18 cellular contexts compared by ENCODE assay signal in genomic region chr5:59955241-59955640, GRCh38.
A peak's percentile ranks its signal among the peaks of the same experiment; 100 is the strongest.
DNase-seq lines count a peak whose midpoint lies in the region; ATAC-seq and TF ChIP-seq lines count a peak whose summit lies in the region.
"Had no signal": no experiment of that assay in that cellular context is flagged by ENCODE, and none has a peak within 500 bp of the region (broad histone marks: within the 10 kb centered on the region; RNA-seq: fewer than 3 reads in every experiment).

No MANE protein-coding gene starts in this region.

- no peak overlapping the region for H3K14ac ChIP-seq in trophoblast cell (ENCODE audit: low read length)

- H2AK5ac ChIP-seq in trophoblast cell (ENCODE audit: low read length) = peak overlapping the region; percentile 37

- no peak overlapping the region for H3K4me3 ChIP-seq in GM23338
- H3K4me3 ChIP-seq in trophoblast cell (ENCODE audit: low read depth, low read length) = no peak overlapping the region
- H3K4me3 ChIP-seq in aorta (ENCODE audit: low read length in 2 of 2) = no peak overlapping the region
- no peak overlapping the region for H3K4me3 ChIP-seq in lower leg skin (ENCODE audit: low read depth, poor library complexity, severe bottlenecking)
- H3K4me3 ChIP-seq: A549, BLaER1 had no signal

- H4K8ac ChIP-seq in trophoblast cell (ENCODE audit: low read depth, low read length) = no peak overlapping the region

- H2BK5ac ChIP-seq in trophoblast cell (ENCODE audit: low read depth, low read length, poor library complexity) = no peak overlapping the region

- H3K4me3 Mint-ChIP-seq in GM23338 = no peak overlapping the region
- H3K4me3 Mint-ChIP-seq in activated CD4-positive, alpha-beta memory T cell treated with anti-CD3 and anti-CD28 coated beads for 36 hours = no peak overlapping the region
- H3K4me3 Mint-ChIP-seq: CD14-positive monocyte; CD4-positive, alpha-beta memory T cell had no signal

- H3K27ac ChIP-seq in GM23338 (ENCODE audit: low read depth) (no peak overlapping the region), trophoblast cell (ENCODE audit: low read depth, low read length) (no peak overlapping the region), aorta (ENCODE audit: low read depth in 1 of 2, low read length in 2 of 2) (no peak overlapping the region)
- H3K27ac ChIP-seq: A549, BLaER1, HL-60 had no signal

- H3F3A ChIP-seq in GM23338 (replicated peaks; ENCODE audit: low read depth) = no peaks in the 10 kb centered on the region

- POLR2A ChIA-PET in activated CD4-positive, alpha-beta memory T cell treated with anti-CD3 and anti-CD28 coated beads for 36 hours (lab: Charles Lee) = no interaction called here

- no peaks in the 10 kb centered on the region for H3K36me3 Mint-ChIP-seq in GM23338 (ENCODE audit: low read depth)
- no peaks in the 10 kb centered on the region for H3K36me3 Mint-ChIP-seq in activated CD4-positive, alpha-beta memory T cell treated with anti-CD3 and anti-CD28 coated beads for 36 hours
- H3K36me3 Mint-ChIP-seq: CD4-positive, alpha-beta memory T cell had no signal

- no CpG with 5 or more reads among the region's 2 CpGs for WGBS in trophoblast cell (ENCODE audit: extremely low coverage, insufficient coverage, insufficient read length)
- WGBS in aorta, 2 donors = 17 to 31% methylated on average over 2 of the region's 2 CpGs
- 38 to 46% methylated on average over 2 of the region's 2 CpGs for WGBS in lower leg skin, 2 donors

- H3K9me3 ChIP-seq in trophoblast cell (ENCODE audit: insufficient read depth, low read depth, low read length) (no peaks in the 10 kb centered on the region), aorta (ENCODE audit: control insufficient read depth, low read length) (no peaks in the 10 kb centered on the region)
- H3K9me3 ChIP-seq: A549, BLaER1 had no signal

- H2BK12ac ChIP-seq in trophoblast cell (ENCODE audit: low read length) = no peak overlapping the region

- no peaks in the 10 kb centered on the region; the same call in 1 of the 2 replicates for H3K9me2 ChIP-seq in GM23338 (ENCODE audit: insufficient read depth)

- no peak overlapping the region for H3K9ac ChIP-seq in trophoblast cell (ENCODE audit: low read length)
- H3K9ac ChIP-seq: BLaER1 had no signal

- peaks cover 7% of the 10 kb centered on the region; the same call in 2 of the 3 replicates for H3K4me1 Mint-ChIP-seq in GM23338
- H3K4me1 Mint-ChIP-seq in activated CD4-positive, alpha-beta memory T cell treated with anti-CD3 and anti-CD28 coated beads for 36 hours (ENCODE audit: low read depth) = no peaks in the 10 kb centered on the region
- H3K4me1 Mint-ChIP-seq: CD14-positive monocyte; CD4-positive, alpha-beta memory T cell had no signal

- H4K20me1 ChIP-seq in GM23338 (replicated peaks; ENCODE audit: insufficient read depth) = no peaks in the 10 kb centered on the region
- H4K20me1 ChIP-seq: BLaER1 had no signal

- H3K9me3 Mint-ChIP-seq in GM23338 = no peaks in the 10 kb centered on the region
- H3K9me3 Mint-ChIP-seq in activated CD4-positive, alpha-beta memory T cell treated with anti-CD3 and anti-CD28 coated beads for 36 hours = peaks cover 3% of the 10 kb centered on the region

- H2BK120ac ChIP-seq in trophoblast cell (ENCODE audit: insufficient read depth, low read length, poor library complexity) = no peak overlapping the region

- DNase-seq in GM23338 (ENCODE audit: low spot score) (no peak), inferior parietal cortex (ENCODE audit: extremely low spot score) (peak; percentile 27), trophoblast cell (no peak), aorta (no peak), lower leg skin (ENCODE audit: low spot score in 2 of 2) (no peak)
- no peak for DNase-seq in activated CD4-positive, alpha-beta memory T cell treated with anti-CD3 and anti-CD28 coated beads for 36 hours
- no peak for DNase-seq in stimulated activated CD8-positive, alpha-beta memory T cell treated with anti-CD3 and anti-CD28 coated beads, Interleukin-4, amount 100 ng/mL, for 48 hours
- DNase-seq: AML-193; Calu3; CD4-positive, alpha-beta memory T cell; DMS53; DND-41; EL; HCEC 1CT had no signal

- TF ChIP-seq POLR2A in lower leg skin (IDR thresholded peaks at IDR 0.05) = no peak

- no peak overlapping the region for H3K18ac ChIP-seq in trophoblast cell (ENCODE audit: low read length)

- H3K4me2 ChIP-seq in GM23338 (no peak overlapping the region), trophoblast cell (ENCODE audit: low read length) (no peak overlapping the region)
- H3K4me2 ChIP-seq: A549, BLaER1 had no signal

- intact Hi-C loops in aorta (cut with DNase I) = no loop called here
- intact Hi-C loops in lower leg skin (cut with DNase I; ENCODE audit: low total_unique reads) = no loop called here
- intact Hi-C loops in activated CD4-positive, alpha-beta memory T cell treated with anti-CD3 and anti-CD28 coated beads for 36 hours (cut with micrococcal nuclease) = no loop called here

- H3K27me3 ChIP-seq in GM23338 (ENCODE audit: insufficient read depth) = no peaks in the 10 kb centered on the region
- no peaks in the 10 kb centered on the region for H3K27me3 ChIP-seq in trophoblast cell (ENCODE audit: insufficient read depth, low read length)
- no peaks in the 10 kb centered on the region for H3K27me3 ChIP-seq in aorta (ENCODE audit: control insufficient read depth in 1 of 2, insufficient read depth in 2 of 2, low read length in 1 of 2)
- H3K27me3 ChIP-seq: BLaER1 had no signal

- H3K4me1 ChIP-seq in GM23338 (ENCODE audit: insufficient read depth) (peaks cover 10% of the 10 kb centered on the region), trophoblast cell (ENCODE audit: control insufficient read depth in 1 of 2, insufficient read depth in 2 of 2, low read length in 2 of 2) (no peaks in the 10 kb centered on the region), aorta (ENCODE audit: control insufficient read depth in 1 of 2, insufficient read depth in 2 of 2, low read length in 2 of 2) (peaks cover 2 to 9% of the 10 kb centered on the region in 2 donors)
- H3K4me1 ChIP-seq: A549, BLaER1 had no signal

- ATAC-seq in GM23338 (no peak; the same call in 2 of the 3 replicates), aorta (ENCODE audit: low FRiP score) (peak; percentile 38)
- ATAC-seq: A549 had no signal

- no peak overlapping the region for H3K4ac ChIP-seq in trophoblast cell (ENCODE audit: low read depth, low read length)

- no peak overlapping the region for H4K12ac ChIP-seq in trophoblast cell (ENCODE audit: low read depth, low read length)

- H3K23ac ChIP-seq in trophoblast cell (ENCODE audit: low read length) = no peak overlapping the region

- no peak overlapping the region for H3K27ac Mint-ChIP-seq in GM23338
- H3K27ac Mint-ChIP-seq in activated CD4-positive, alpha-beta memory T cell treated with anti-CD3 and anti-CD28 coated beads for 36 hours = no peak overlapping the region
- H3K27ac Mint-ChIP-seq: CD4-positive, alpha-beta memory T cell had no signal

- H3K79me2 ChIP-seq in GM23338 (replicated peaks; ENCODE audit: insufficient read depth) = no peaks in the 10 kb centered on the region
- H3K79me2 ChIP-seq in trophoblast cell (ENCODE audit: control insufficient read depth, insufficient read depth, low read length, poor library complexity) = no peaks in the 10 kb centered on the region

- no peak overlapping the region for H4K91ac ChIP-seq in trophoblast cell (ENCODE audit: low read depth, low read length)

- peak overlapping the region; percentile 90 for H2AFZ ChIP-seq in GM23338
- no peak overlapping the region for H2AFZ ChIP-seq in trophoblast cell (ENCODE audit: insufficient read depth, low read length, poor library complexity)

- TF ChIP-seq CTCF in GM23338 (conservative IDR thresholded peaks at IDR 0.05; ENCODE audit: low read depth in 2 of 2) (no peak), lower leg skin (IDR thresholded peaks at IDR 0.05) (no peak)

- no peaks in the 10 kb centered on the region for H3K27me3 Mint-ChIP-seq in GM23338 (ENCODE audit: insufficient read depth, low read depth, poor library complexity)
- H3K27me3 Mint-ChIP-seq in activated CD4-positive, alpha-beta memory T cell treated with anti-CD3 and anti-CD28 coated beads for 36 hours = no peaks in the 10 kb centered on the region
- H3K27me3 Mint-ChIP-seq: CD4-positive, alpha-beta memory T cell had no signal

- CTCF ChIA-PET in activated CD4-positive, alpha-beta memory T cell treated with anti-CD3 and anti-CD28 coated beads for 36 hours (lab: Charles Lee) = no interaction called here

- H3K36me3 ChIP-seq in GM23338 (ENCODE audit: insufficient read depth) (no peaks in the 10 kb centered on the region), trophoblast cell (ENCODE audit: control insufficient read depth in 1 of 2, insufficient read depth in 2 of 2, low read length in 2 of 2) (no peaks in the 10 kb centered on the region), aorta (ENCODE audit: control insufficient read depth in 1 of 2, insufficient read depth in 2 of 2, low read length in 1 of 2) (no peaks in the 10 kb centered on the region)
- H3K36me3 ChIP-seq: BLaER1 had no signal

- no peaks in the 10 kb centered on the region for H3K79me1 ChIP-seq in trophoblast cell (ENCODE audit: low read length)

TF ChIP-seq in GM23338, 12 proteins besides CTCF, POLR2A, EP300 and RAD21 (continues in another document):
- TF ChIP-seq NANOG (IDR thresholded peaks at IDR 0.05; ENCODE audit: borderline replicate concordance) (no peak), REST (IDR thresholded peaks at IDR 0.05; ENCODE audit: unreplicated experiment) (no peak)
